Comparison of ENCODE assay signal across 17 cellular contexts in the genomic region with DNA sequence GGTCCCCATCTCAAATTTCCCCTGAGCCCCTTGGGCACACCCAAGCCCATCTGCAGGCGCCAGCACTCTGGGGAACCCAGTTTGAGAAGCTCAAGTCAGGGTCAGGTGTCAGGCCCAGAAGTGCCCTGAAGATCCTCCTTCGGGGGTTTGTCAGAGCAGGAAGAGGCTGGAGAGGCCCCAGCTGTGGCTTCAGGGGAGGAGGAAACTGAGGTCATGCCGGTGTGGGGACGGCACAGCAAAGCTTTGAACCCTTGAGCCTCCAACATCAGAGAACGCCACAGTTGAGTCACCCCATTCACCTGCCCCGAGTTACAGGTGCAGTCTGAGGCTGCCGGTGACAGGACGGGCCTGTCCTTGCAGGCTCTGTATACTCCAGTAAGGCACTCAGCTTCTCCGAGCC.
DNase-seq lines count a peak whose midpoint lies in the region; ATAC-seq and TF ChIP-seq lines count a peak whose summit lies in the region.
"Had no signal": no experiment of that assay in that cellular context is flagged by ENCODE, and none has a peak within 500 bp of the region (broad histone marks: within the 10 kb centered on the region; RNA-seq: fewer than 3 reads in every experiment).

No MANE protein-coding gene starts in this region.

- no peaks in the 10 kb centered on the region for H3K36me3 ChIP-seq in IMR-90 (ENCODE audit: control insufficient read depth, insufficient read depth, low read length)
- no peaks in the 10 kb centered on the region for H3K36me3 ChIP-seq in OCI-LY3 (replicated peaks; ENCODE audit: low read depth, low read length)
- no peaks in the 10 kb centered on the region for H3K36me3 ChIP-seq in mammary epithelial cell (ENCODE audit: insufficient read depth, low read length)
- H3K36me3 ChIP-seq: brain microvascular endothelial cell, heart left ventricle, lower lobe of right lung had no signal

- ATAC-seq in activated naive CD8-positive, alpha-beta T cell treated with anti-CD3 and anti-CD28 coated beads, Interleukin-2, amount 50 U/mL, for 24 hours, result no peak
- no peak for ATAC-seq in IMR-90 (ENCODE audit: low read depth)
- ATAC-seq in HG02973 (IDR thresholded peaks at IDR 0.05; ENCODE audit: unreplicated experiment), result no peak

- H4K8ac ChIP-seq in IMR-90 (ENCODE audit: low read depth in 2 of 2, low read length in 2 of 2), result no peak overlapping the region

- H3K4ac ChIP-seq in IMR-90 (ENCODE audit: low read depth, low read length), result no peak overlapping the region

- H4K20me1 ChIP-seq in IMR-90 (ENCODE audit: insufficient read depth, low read length) (peaks cover 78% of the 10 kb centered on the region), OCI-LY3 (ENCODE audit: insufficient read depth, low read length) (no peaks in the 10 kb centered on the region), mammary epithelial cell (ENCODE audit: insufficient read depth, low read length) (no peaks in the 10 kb centered on the region)

- peak; percentile 20 for DNase-seq in activated naive CD8-positive, alpha-beta T cell treated with anti-CD3 and anti-CD28 coated beads for 36 hours
- DNase-seq in activated naive CD8-positive, alpha-beta T cell treated with anti-CD3 and anti-CD28 coated beads, Interleukin-2, amount 50 U/mL, for 24 hours, result no peak
- DNase-seq in IMR-90 (no peak), glutamatergic neuron (no peak), mammary epithelial cell (no peak), OCI-M1 (lab: John Stamatoyannopoulos, UW) (no peak)
- DNase-seq: amniotic stem cell, brain microvascular endothelial cell, NCI-H2081 treated with DMSO at 0.1 percent for 48 hours had no signal

- no peak overlapping the region for H2BK5ac ChIP-seq in IMR-90 (ENCODE audit: low read depth, low read length, poor library complexity, severe bottlenecking)

- H3K9ac ChIP-seq in IMR-90 (ENCODE audit: low read depth, low read length) (no peak overlapping the region), OCI-LY3 (ENCODE audit: low read length) (no peak overlapping the region), mammary epithelial cell (ENCODE audit: insufficient read depth, low read length) (no peak overlapping the region)

- H3K9me3 ChIP-seq in IMR-90 (ENCODE audit: control insufficient read depth, insufficient read depth, low read length), result no peaks in the 10 kb centered on the region
- no peaks in the 10 kb centered on the region for H3K9me3 ChIP-seq in OCI-LY3 (ENCODE audit: insufficient read depth, low read length)
- H3K9me3 ChIP-seq in mammary epithelial cell (replicated peaks; ENCODE audit: insufficient read depth, low read length), result no peaks in the 10 kb centered on the region
- H3K9me3 ChIP-seq: heart left ventricle, lower lobe of right lung had no signal

- no peak overlapping the region for H2BK15ac ChIP-seq in IMR-90 (ENCODE audit: low read depth, low read length)

- peaks cover 4% of the 10 kb centered on the region; the same call in 1 of the 2 replicates for H3K4me1 ChIP-seq in IMR-90 (ENCODE audit: control insufficient read depth, insufficient read depth, low read length)
- H3K4me1 ChIP-seq in OCI-LY3 (ENCODE audit: low read length), result no peaks in the 10 kb centered on the region
- H3K4me1 ChIP-seq in mammary epithelial cell (ENCODE audit: insufficient read depth, low read length), result no peaks in the 10 kb centered on the region
- H3K4me1 ChIP-seq: heart left ventricle, lower lobe of right lung had no signal

- no peak overlapping the region for H3K4me3 Mint-ChIP-seq in activated naive CD8-positive, alpha-beta T cell treated with anti-CD3 and anti-CD28 coated beads for 36 hours
- H3K4me3 Mint-ChIP-seq in activated naive CD8-positive, alpha-beta T cell treated with anti-CD3 and anti-CD28 coated beads, Interleukin-2, amount 50 U/mL, for 24 hours, result no peak overlapping the region
- H3K4me3 Mint-ChIP-seq in glutamatergic neuron (ENCODE audit: unreplicated experiment), result no peak overlapping the region
- H3K4me3 Mint-ChIP-seq: activated T-helper 17 cell treated with anti-CD3 and anti-CD28 coated beads, Interleukin-2, amount 50 U/mL, for 72 hours; CD4-positive, CD25-positive, alpha-beta regulatory T cell; natural killer cell treated with Interleukin-12 subunit alpha and Interleukin-12 subunit beta and Interleukin-15 and Interleukin-18, amount 100 ng/mL, for 72 hours; stimulated activated naive CD8-positive, alpha-beta T cell treated with anti-CD3 and anti-CD28 coated beads, Interleukin-15, Interleukin-2, amounts not matched to agents 100 ng/mL and 50 ng/mL, for 24 hours had no signal

- no peak for TF ChIP-seq POLR2A in IMR-90 (IDR thresholded peaks at IDR 0.05; ENCODE audit: low read depth, low read length)

- H3K4me1 Mint-ChIP-seq in activated naive CD8-positive, alpha-beta T cell treated with anti-CD3 and anti-CD28 coated beads for 36 hours, result peaks cover 5% of the 10 kb centered on the region
- H3K4me1 Mint-ChIP-seq in activated naive CD8-positive, alpha-beta T cell treated with anti-CD3 and anti-CD28 coated beads, Interleukin-2, amount 50 U/mL, for 24 hours, result peaks cover 5% of the 10 kb centered on the region
- peaks cover 15% of the 10 kb centered on the region for H3K4me1 Mint-ChIP-seq in glutamatergic neuron (ENCODE audit: low read depth, unreplicated experiment)
- H3K4me1 Mint-ChIP-seq: activated T-helper 17 cell treated with anti-CD3 and anti-CD28 coated beads, Interleukin-2, amount 50 U/mL, for 72 hours; CD4-positive, CD25-positive, alpha-beta regulatory T cell had no signal

- H3K27me3 ChIP-seq in IMR-90 (ENCODE audit: control insufficient read depth, insufficient read depth, low read length) (no peaks in the 10 kb centered on the region), OCI-LY3 (ENCODE audit: low read depth, low read length) (no peaks in the 10 kb centered on the region), mammary epithelial cell (ENCODE audit: insufficient read depth, low read length) (no peaks in the 10 kb centered on the region)
- H3K27me3 ChIP-seq: brain microvascular endothelial cell, heart left ventricle had no signal

- H3K27ac Mint-ChIP-seq in activated naive CD8-positive, alpha-beta T cell treated with anti-CD3 and anti-CD28 coated beads for 36 hours, result no peak overlapping the region
- H3K27ac Mint-ChIP-seq in activated naive CD8-positive, alpha-beta T cell treated with anti-CD3 and anti-CD28 coated beads, Interleukin-2, amount 50 U/mL, for 24 hours, result no peak overlapping the region
- H3K27ac Mint-ChIP-seq in glutamatergic neuron (ENCODE audit: unreplicated experiment), result peak overlapping the region; percentile 68
- H3K27ac Mint-ChIP-seq: activated T-helper 17 cell treated with anti-CD3 and anti-CD28 coated beads, Interleukin-2, amount 50 U/mL, for 72 hours; CD4-positive, CD25-positive, alpha-beta regulatory T cell; natural killer cell treated with Interleukin-12 subunit alpha and Interleukin-12 subunit beta and Interleukin-15 and Interleukin-18, amount 100 ng/mL, for 72 hours; stimulated activated naive CD8-positive, alpha-beta T cell treated with anti-CD3 and anti-CD28 coated beads, Interleukin-15, Interleukin-2, amounts not matched to agents 100 ng/mL and 50 ng/mL, for 24 hours had no signal

- TF ChIP-seq CTCF in IMR-90 (conservative IDR thresholded peaks at IDR 0.05; ENCODE audit: low read depth, low read length) (no peak), OCI-LY3 (IDR thresholded peaks at IDR 0.05; ENCODE audit: low read depth, low read length) (no peak), glutamatergic neuron (IDR thresholded peaks at IDR 0.05; ENCODE audit: partially characterized antibody, unreplicated experiment) (no peak), mammary epithelial cell (conservative IDR thresholded peaks at IDR 0.05 in 1 of 2, IDR thresholded peaks at IDR 0.05 in 1 of 2; ENCODE audit: extremely low read depth in 1 of 2, insufficient read depth in 1 of 2, low read depth in 1 of 2, low read length in 2 of 2) (no peak)

- in situ Hi-C loops in IMR-90 (cut with MboI; ENCODE audit: low sequenced_read_pairs), result no loop called here
- in situ Hi-C loops in mammary epithelial cell (cut with MboI; ENCODE audit: low sequenced_read_pairs in 2 of 2), result no loop called here

- CTCF ChIA-PET in IMR-90 (lab: Yijun Ruan, JAX) (interaction anchor here (0.6 to 2.0 kb wide), 4 partner anchors 61 to 272 kb away, joined by 3 to 7 read pairs (median 4); no protein-coding TSS in a partner anchor), mammary epithelial cell (lab: Charles Lee; ENCODE audit: low non-redundant PET) (no interaction called here)

- H3K27ac ChIP-seq in IMR-90 (ENCODE audit: insufficient read depth, low read length), result no peak overlapping the region
- no peak overlapping the region for H3K27ac ChIP-seq in OCI-LY3 (ENCODE audit: low read length)
- H3K27ac ChIP-seq in mammary epithelial cell (ENCODE audit: insufficient read depth, low read depth, low read length), result no peak overlapping the region
- H3K27ac ChIP-seq: brain microvascular endothelial cell, heart left ventricle, lower lobe of right lung had no signal

- H4K5ac ChIP-seq in IMR-90 (ENCODE audit: low read depth, low read length), result no peak overlapping the region

- dilution Hi-C loops in IMR-90 (cut with HindIII; ENCODE audit: low sequenced_read_pairs, unreplicated experiment) (no loop called here), mammary epithelial cell (cut with HindIII; ENCODE audit: low sequenced_read_pairs) (loop anchor here (5.0 kb wide), 1 partner anchor 65 kb away; no protein-coding TSS in a partner anchor)

- no peaks in the 10 kb centered on the region for H3K9me1 ChIP-seq in IMR-90 (ENCODE audit: insufficient read depth, low read length)

- no peak overlapping the region for H4K91ac ChIP-seq in IMR-90 (ENCODE audit: insufficient read depth, low read depth, low read length)

- peaks cover 38 to 90% of the 10 kb centered on the region in 2 experiments for H3K79me1 ChIP-seq in IMR-90 (ENCODE audit: low read depth in 1 of 2, low read length in 2 of 2)

- BruUV-seq in IMR-90 (replicated peaks; lab: Mats Ljungman, UMichigan), result no TSS peak
- no TSS peak for BruUV-seq in mammary epithelial cell (replicated peaks; lab: Mats Ljungman, UMichigan)

- no peak overlapping the region for H3K4me3 ChIP-seq in IMR-90 (ENCODE audit: insufficient read depth, low read depth, low read length)
- no peak overlapping the region for H3K4me3 ChIP-seq in OCI-LY3 (ENCODE audit: low read length)
- no peak overlapping the region for H3K4me3 ChIP-seq in mammary epithelial cell (replicated peaks in 1 of 3; ENCODE audit: insufficient read depth in 1 of 3, low read depth in 2 of 3, low read length in 3 of 3)
- H3K4me3 ChIP-seq: heart left ventricle, lower lobe of right lung had no signal

- H2BK20ac ChIP-seq in IMR-90 (ENCODE audit: low read depth, low read length), result no peak overlapping the region; the same call in 1 of the 2 replicates

- H3K4me2 ChIP-seq in IMR-90 (ENCODE audit: low read depth, low read length), result no peak overlapping the region
- no peak overlapping the region for H3K4me2 ChIP-seq in OCI-LY3 (ENCODE audit: low read length)
- no peak overlapping the region for H3K4me2 ChIP-seq in mammary epithelial cell (ENCODE audit: insufficient read depth, low read depth, low read length)

- H3K56ac ChIP-seq in IMR-90 (ENCODE audit: extremely low read depth, insufficient read depth, low read length), result no peak overlapping the region

- no peak overlapping the region for H3K14ac ChIP-seq in IMR-90 (replicated peaks; ENCODE audit: low read depth, low read length)

- TF ChIP-seq RAD21 in IMR-90 (IDR thresholded peaks at IDR 0.05; ENCODE audit: low read length), result no peak

- H2AK5ac ChIP-seq in IMR-90 (ENCODE audit: low read depth, low read length), result no peak overlapping the region; the same call in 1 of the 2 replicates

- WGBS in IMR-90 (ENCODE audit: extremely low coverage in 2 of 2, insufficient read length in 1 of 2), 2 experiments, result 77% methylated on average over 6 of the region's 9 CpGs; no CpG with 5 or more reads in 1 of the 2 experiments
- WGBS in mammary epithelial cell (ENCODE audit: low coverage, missing lambda C conversion rate), result 83% methylated on average over 7 of the region's 9 CpGs

- intact Hi-C loops in IMR-90 (cut with micrococcal nuclease), result no loop called here
- intact Hi-C loops in mammary epithelial cell (cut with micrococcal nuclease), result no loop called here

- H3K18ac ChIP-seq in IMR-90 (ENCODE audit: low read depth, low read length), result no peak overlapping the region

- no peak overlapping the region for H2BK120ac ChIP-seq in IMR-90 (ENCODE audit: low read depth, low read length)

- POLR2A ChIA-PET in IMR-90 (lab: Charles Lee; ENCODE audit: unreplicated experiment), result no interaction called here

- no peaks in the 10 kb centered on the region for H3K9me3 Mint-ChIP-seq in activated naive CD8-positive, alpha-beta T cell treated with anti-CD3 and anti-CD28 coated beads for 36 hours
- no peaks in the 10 kb centered on the region for H3K9me3 Mint-ChIP-seq in activated naive CD8-positive, alpha-beta T cell treated with anti-CD3 and anti-CD28 coated beads, Interleukin-2, amount 50 U/mL, for 24 hours
- peaks cover 13% of the 10 kb centered on the region for H3K9me3 Mint-ChIP-seq in glutamatergic neuron (ENCODE audit: unreplicated experiment)
- H3K9me3 Mint-ChIP-seq: activated T-helper 17 cell treated with anti-CD3 and anti-CD28 coated beads, Interleukin-2, amount 50 U/mL, for 72 hours; CD4-positive, CD25-positive, alpha-beta regulatory T cell; natural killer cell treated with Interleukin-12 subunit alpha and Interleukin-12 subunit beta and Interleukin-15 and Interleukin-18, amount 100 ng/mL, for 72 hours; stimulated activated naive CD8-positive, alpha-beta T cell treated with anti-CD3 and anti-CD28 coated beads, Interleukin-15, Interleukin-2, amounts not matched to agents 100 ng/mL and 50 ng/mL, for 24 hours had no signal

- H3K36me3 Mint-ChIP-seq in activated naive CD8-positive, alpha-beta T cell treated with anti-CD3 and anti-CD28 coated beads for 36 hours, result no peaks in the 10 kb centered on the region
- H3K36me3 Mint-ChIP-seq in activated naive CD8-positive, alpha-beta T cell treated with anti-CD3 and anti-CD28 coated beads, Interleukin-2, amount 50 U/mL, for 24 hours (ENCODE audit: low read depth), result no peaks in the 10 kb centered on the region
- no peaks in the 10 kb centered on the region for H3K36me3 Mint-ChIP-seq in glutamatergic neuron (ENCODE audit: unreplicated experiment)
- H3K36me3 Mint-ChIP-seq: CD4-positive, CD25-positive, alpha-beta regulatory T cell; natural killer cell treated with Interleukin-12 subunit alpha and Interleukin-12 subunit beta and Interleukin-15 and Interleukin-18, amount 100 ng/mL, for 72 hours had no signal

- H3K79me2 ChIP-seq in OCI-LY3 (ENCODE audit: low read length) (no peaks in the 10 kb centered on the region), mammary epithelial cell (ENCODE audit: insufficient read depth, low read length) (no peaks in the 10 kb centered on the region)

- H2AFZ ChIP-seq in IMR-90 (replicated peaks; ENCODE audit: low read length, poor library complexity) (no peak overlapping the region), OCI-LY3 (ENCODE audit: low read depth, low read length) (peak overlapping the region; percentile 33; the same call in 1 of the 2 replicates), mammary epithelial cell (ENCODE audit: low read depth, low read length) (no peak overlapping the region)

- H2AK9ac ChIP-seq in IMR-90 (replicated peaks; ENCODE audit: low read depth, low read length, poor library complexity), result peak overlapping the region; percentile 16

- H3K23ac ChIP-seq in IMR-90 (ENCODE audit: low read depth, low read length), result no peak overlapping the region

- peaks cover 4% of the 10 kb centered on the region for H3K27me3 Mint-ChIP-seq in activated naive CD8-positive, alpha-beta T cell treated with anti-CD3 and anti-CD28 coated beads for 36 hours
- peaks cover 3% of the 10 kb centered on the region for H3K27me3 Mint-ChIP-seq in activated naive CD8-positive, alpha-beta T cell treated with anti-CD3 and anti-CD28 coated beads, Interleukin-2, amount 50 U/mL, for 24 hours
- H3K27me3 Mint-ChIP-seq in glutamatergic neuron (ENCODE audit: unreplicated experiment), result peaks cover 27% of the 10 kb centered on the region
- H3K27me3 Mint-ChIP-seq: CD4-positive, CD25-positive, alpha-beta regulatory T cell; stimulated activated naive CD8-positive, alpha-beta T cell treated with anti-CD3 and anti-CD28 coated beads, Interleukin-15, Interleukin-2, amounts not matched to agents 100 ng/mL and 50 ng/mL, for 24 hours had no signal
